17 cellular contexts compared by ENCODE assay signal in genomic region chr2:168429988-168430387, GRCh38. TPM values are rescaled to one million over a fixed set of nuclear protein-coding genes. Genes with fewer than 3 reads are reported as not detected.
A peak's percentile ranks its signal among the peaks of the same experiment; 100 is the strongest.
DNase-seq lines count a peak whose midpoint lies in the region; ATAC-seq, FAIRE-seq and TF ChIP-seq lines count a peak whose summit lies in the region.
"Had no signal": no experiment of that assay in that cellular context is flagged by ENCODE, and none has a peak within 500 bp of the region (broad histone marks: within the 10 kb centered on the region; RNA-seq: fewer than 3 reads in every experiment).

No MANE protein-coding gene starts in this region.

- peak; percentile 68 for ATAC-seq in K562
- ATAC-seq: HCT116 had no signal

- no peaks in the 10 kb centered on the region for H4K20me1 ChIP-seq in K562 (replicated peaks; ENCODE audit: control insufficient read depth, insufficient read depth, low read length)
- no peaks in the 10 kb centered on the region for H4K20me1 ChIP-seq in osteoblast (ENCODE audit: insufficient read depth, low read length)
- H4K20me1 ChIP-seq: BLaER1 had no signal

- H2AFZ ChIP-seq in K562 (ENCODE audit: low read depth, low read length) (peak overlapping the region; percentile 36), osteoblast (ENCODE audit: low read length) (peak overlapping the region; percentile 66)

- intact Hi-C loops in K562 (cut with micrococcal nuclease), result no loop called here
- intact Hi-C loops in activated T-helper 2 cell treated with anti-CD3 and anti-CD28 coated beads, Interferon-gamma antibody, Interleukin-2, Interleukin-4, amounts not matched to agents 10 μg/mL and 5 μg/mL and 100 μg/mL, durations not matched to agents 14 hours and 24 hours and 36 hours (cut with micrococcal nuclease), result no loop called here
- intact Hi-C loops in tibial artery (cut with DNase I; ENCODE audit: low total_unique reads), result no loop called here

- no peaks in the 10 kb centered on the region for H3K27me3 Mint-ChIP-seq in activated T-helper 2 cell treated with anti-CD3 and anti-CD28 coated beads, Interferon-gamma antibody, Interleukin-2, Interleukin-4, amounts not matched to agents 10 μg/mL and 5 μg/mL and 100 μg/mL, durations not matched to agents 14 hours and 24 hours and 36 hours (ENCODE audit: low read depth)

- H3K9me1 ChIP-seq in K562 (ENCODE audit: control insufficient read depth, insufficient read depth, low read length), result no peaks in the 10 kb centered on the region

- H3K9me3 ChIP-seq in K562 (replicated peaks; ENCODE audit: control insufficient read depth, insufficient read depth, low read depth, low read length), result no peaks in the 10 kb centered on the region
- H3K9me3 ChIP-seq in osteoblast (ENCODE audit: low read depth, low read length), result no peaks in the 10 kb centered on the region
- no peaks in the 10 kb centered on the region for H3K9me3 ChIP-seq in tibial artery
- H3K9me3 ChIP-seq: BLaER1, Caco-2 had no signal

- H3K4me3 ChIP-seq in K562, result no peak overlapping the region
- H3K4me3 ChIP-seq in osteoblast (ENCODE audit: insufficient read depth, low read length), result no peak overlapping the region
- no peak overlapping the region for H3K4me3 ChIP-seq in tibial artery
- H3K4me3 ChIP-seq: BLaER1 had no signal

- no TSS peak for BruUV-seq in K562 (replicated peaks; lab: Mats Ljungman, UMichigan)

- TF ChIP-seq RAD21 in K562 (CRISPR knock-in tag; conservative IDR thresholded peaks at IDR 0.05 in 1 of 2, IDR thresholded peaks at IDR 0.05 in 1 of 2), result no peak

- H3K27me3 ChIP-seq in K562 (ENCODE audit: control insufficient read depth in 2 of 2, insufficient read depth in 2 of 2, low read length in 2 of 2) (no peaks in the 10 kb centered on the region; a peak in 1 of 5 replicates), osteoblast (ENCODE audit: insufficient read depth, low read length) (peaks cover 3% of the 10 kb centered on the region), tibial artery (no peaks in the 10 kb centered on the region)
- H3K27me3 ChIP-seq: BLaER1 had no signal

- peaks cover 48% of the 10 kb centered on the region for H3K4me1 Mint-ChIP-seq in activated T-helper 2 cell treated with anti-CD3 and anti-CD28 coated beads, Interferon-gamma antibody, Interleukin-2, Interleukin-4, amounts not matched to agents 10 μg/mL and 5 μg/mL and 100 μg/mL, durations not matched to agents 14 hours and 24 hours and 36 hours (ENCODE audit: low read depth)

- H3K4me1 ChIP-seq in K562 (replicated peaks in 1 of 2; ENCODE audit: control insufficient read depth in 2 of 2, insufficient read depth in 2 of 2, low read length in 2 of 2), result no peaks in the 10 kb centered on the region
- H3K4me1 ChIP-seq in osteoblast (ENCODE audit: insufficient read depth, low read length), result no peaks in the 10 kb centered on the region
- no peaks in the 10 kb centered on the region for H3K4me1 ChIP-seq in tibial artery

- no peak for TF ChIP-seq EP300 in K562 (IDR thresholded peaks at IDR 0.05; ENCODE audit: low read length)

- no peaks in the 10 kb centered on the region for H3K9me3 Mint-ChIP-seq in activated T-helper 2 cell treated with anti-CD3 and anti-CD28 coated beads, Interferon-gamma antibody, Interleukin-2, Interleukin-4, amounts not matched to agents 10 μg/mL and 5 μg/mL and 100 μg/mL, durations not matched to agents 14 hours and 24 hours and 36 hours
- H3K9me3 Mint-ChIP-seq: CD8-positive, alpha-beta memory T cell had no signal

- H3K4me3 Mint-ChIP-seq in activated T-helper 2 cell treated with anti-CD3 and anti-CD28 coated beads, Interferon-gamma antibody, Interleukin-2, Interleukin-4, amounts not matched to agents 10 μg/mL and 5 μg/mL and 100 μg/mL, durations not matched to agents 14 hours and 24 hours and 36 hours (ENCODE audit: low read depth), result no peak overlapping the region
- H3K4me3 Mint-ChIP-seq: CD8-positive, alpha-beta memory T cell; IgD-negative memory B cell had no signal

- TF ChIP-seq POLR2A in K562 (conservative IDR thresholded peaks at IDR 0.05), result no peak

- H3K27ac ChIP-seq in K562 (ENCODE audit: extremely low read depth, low read depth, low read length) (no peak overlapping the region), osteoblast (ENCODE audit: low read depth, low read length) (no peak overlapping the region), tibial artery (no peak overlapping the region)
- H3K27ac ChIP-seq: BLaER1 had no signal

- no peak overlapping the region for H3K9ac ChIP-seq in K562 (ENCODE audit: insufficient read depth in 1 of 2, low read depth in 2 of 2, low read length in 2 of 2)
- H3K9ac ChIP-seq: BLaER1 had no signal

- H3K4me2 ChIP-seq in K562 (ENCODE audit: insufficient read depth, low read length) (peak overlapping the region; percentile 54), osteoblast (ENCODE audit: insufficient read depth, low read length) (peak overlapping the region; percentile 27)
- H3K4me2 ChIP-seq: BLaER1 had no signal

- H3K36me3 ChIP-seq in K562 (ENCODE audit: control insufficient read depth, insufficient read depth, low read length), result no peaks in the 10 kb centered on the region
- H3K36me3 ChIP-seq in osteoblast (ENCODE audit: insufficient read depth, low read length), result no peaks in the 10 kb centered on the region
- no peaks in the 10 kb centered on the region for H3K36me3 ChIP-seq in tibial artery
- H3K36me3 ChIP-seq: BLaER1 had no signal

- DNase-seq in HT1080 (ENCODE audit: low read depth) (peak; percentile 31), NAMALWA (ENCODE audit: low spot score) (peak; percentile 18), K562 (ENCODE audit: extremely low read depth in 1 of 4, low spot score in 3 of 4) (peak in 2 of 4 experiments; percentile 13 to 27), osteoblast (ENCODE audit: insufficient read length, low spot score, missing footprints) (no peak), tibial artery (no peak)
- no peak for DNase-seq in activated T-helper 2 cell treated with anti-CD3 and anti-CD28 coated beads, Interferon-gamma antibody, Interleukin-2, Interleukin-4, amounts not matched to agents 10 μg/mL and 5 μg/mL and 100 μg/mL, durations not matched to agents 14 hours and 24 hours and 36 hours (ENCODE audit: low spot score)
- no peak for DNase-seq in activated effector memory CD4-positive, alpha-beta T cell treated with anti-CD3 and anti-CD28 coated beads, Interleukin-2, amount 50 U/mL, for 16 hours
- DNase-seq: AML-193; Caco-2; CD8-positive, alpha-beta memory T cell; DND-41; GDM1 had no signal

- CTCF ChIA-PET in K562 (lab: Yijun Ruan, JAX; ENCODE audit: low intra/inter-chr PET ratio), result no interaction called here

- TF ChIP-seq CTCF in K562 (IDR thresholded peaks at IDR 0.05 in 2 of 3, conservative IDR thresholded peaks at IDR 0.05 in 1 of 3; ENCODE audit: insufficient read depth in 2 of 3, low read depth in 1 of 3, low read length in 3 of 3) (no peak), osteoblast (IDR thresholded peaks at IDR 0.05; ENCODE audit: extremely low read depth, low read depth, low read length) (no peak), tibial artery (IDR thresholded peaks at IDR 0.05) (no peak)

- FAIRE-seq in K562 (lab: Jason Lieb, UNC), result no peak
- FAIRE-seq: GM19239, H54 had no signal

- in situ Hi-C loops in K562 (cut with MboI), result no loop called here

- POLR2A ChIA-PET in K562 (lab: Yijun Ruan, JAX), result interaction anchor here (0.8 to 1.2 kb wide), 4 partner anchors 10 to 422 kb away, joined by 3 to 4 read pairs (median 3); no protein-coding TSS in a partner anchor

- H3K79me2 ChIP-seq in K562 (ENCODE audit: control insufficient read depth, insufficient read depth, low read length), result no peaks in the 10 kb centered on the region
- no peaks in the 10 kb centered on the region for H3K79me2 ChIP-seq in osteoblast (ENCODE audit: insufficient read depth, low read length)

- WGBS in K562 (ENCODE audit: insufficient coverage, low coverage, missing lambda C conversion rate), result 5% methylated on average over 6 of the region's 6 CpGs

- no peaks in the 10 kb centered on the region for H3K36me3 Mint-ChIP-seq in activated T-helper 2 cell treated with anti-CD3 and anti-CD28 coated beads, Interferon-gamma antibody, Interleukin-2, Interleukin-4, amounts not matched to agents 10 μg/mL and 5 μg/mL and 100 μg/mL, durations not matched to agents 14 hours and 24 hours and 36 hours (ENCODE audit: low read depth)
- H3K36me3 Mint-ChIP-seq: IgD-negative memory B cell had no signal

- no peak overlapping the region for H3K27ac Mint-ChIP-seq in activated T-helper 2 cell treated with anti-CD3 and anti-CD28 coated beads, Interferon-gamma antibody, Interleukin-2, Interleukin-4, amounts not matched to agents 10 μg/mL and 5 μg/mL and 100 μg/mL, durations not matched to agents 14 hours and 24 hours and 36 hours
- H3K27ac Mint-ChIP-seq: CD8-positive, alpha-beta memory T cell; IgD-negative memory B cell had no signal

TF ChIP-seq in K562, 482 proteins besides CTCF, POLR2A, EP300 and RAD21 (continues in another document):
- no peak for TF ChIP-seq ZNF586 (CRISPR knock-in tag; conservative IDR thresholded peaks at IDR 0.05)

RNA-seq across cellular contexts. Expression of gene CERS6, which starts 26.1 kb away (rescaled TPM):
- total RNA-seq in HT1080 (2014; rRNA removed; shearing (Covaris generic)), result 20.6 and 24.3 TPM in 2 replicates
- polyA plus RNA-seq in HT1080 (2015; cell fraction: cytosol; rRNA removed), result 15.3 and 19.2 TPM in 2 replicates
- 13.4 and 13.7 TPM in 2 replicates for polyA plus RNA-seq in HT1080 (2015; cell fraction: nucleus; rRNA removed)
- total RNA-seq in K562 (2011; cell fraction: chromatin; rRNA removed; ENCODE audit: low replicate concordance), result 2.8 and 5.7 TPM in 2 replicates
- total RNA-seq in K562 (2011; cell fraction: nucleolus; rRNA removed), result 2.3 and 2.9 TPM in 2 replicates
- 4.5 and 7.3 TPM in 2 replicates for total RNA-seq in K562 (2011; cell fraction: nucleoplasm; rRNA removed)
- total RNA-seq in K562 (2014; rRNA removed) (11.4 and 12.1 TPM in 2 replicates), K562 (2014; rRNA removed; fragmentation: Illumina TruSeq; extraction: Trizol) (13.6 and 14.5 TPM in 2 replicates), K562 (2015; rRNA removed; fragmentation: Illumina TruSeq; extraction: Trizol) (12.4 and 12.8 TPM in 2 replicates), K562 (2021) (11.5 and 11.8 TPM in 2 replicates), osteoblast (21.8 and 23.9 TPM in 2 replicates)
- polyA plus RNA-seq in K562 (2011; rRNA removed) (1.9 and 6.8 TPM in 2 replicates), K562 (2014; fragmentation: Illumina TruSeq; extraction: Trizol) (10.9 and 13.4 TPM in 2 replicates), K562 (2014; fragmentation: Nextera tagmentation; extraction: Ambion mirVana) (1 to 10 TPM; 1.6 to 2.3 TPM), K562 (2014; rRNA removed) (6.0 and 6.5 TPM in 2 replicates)
- 0.61 and 4.4 TPM in 2 replicates for polyA plus RNA-seq in K562 (2011; cell fraction: cytosol; rRNA removed)
- 1.4 and 5.3 TPM in 2 replicates for polyA plus RNA-seq in K562 (2011; cell fraction: nucleus; rRNA removed)
- 7.8 and 8.4 TPM in 2 replicates for polyA plus RNA-seq in K562 (2012)
- polyA minus RNA-seq in K562 (2011; rRNA and poly(A)+ RNA removed), result 4.6 and 16.3 TPM in 2 replicates
- polyA minus RNA-seq in K562 (2011; cell fraction: cytosol; rRNA and poly(A)+ RNA removed), result 2.9 and 8.6 TPM in 2 replicates
- 2.2 and 12.4 TPM in 2 replicates for polyA minus RNA-seq in K562 (2011; cell fraction: nucleus; rRNA and poly(A)+ RNA removed)
- 21.5 and 22.4 TPM in 2 replicates for total RNA-seq in activated T-helper 2 cell treated with anti-CD3 and anti-CD28 coated beads, Interferon-gamma antibody, Interleukin-2, Interleukin-4, amounts not matched to agents 10 μg/mL and 5 μg/mL and 100 μg/mL, durations not matched to agents 14 hours and 24 hours and 36 hours

Comparison
In these comparisons a context has a peak if more than half of its experiments do, and no peak if none do; other contexts are left out.
1. DNase-seq: peak in HT1080 (single experiment) and NAMALWA (single experiment); none in osteoblast (single experiment), activated T-helper 2 cell treated with anti-CD3 and anti-CD28 coated beads, Interferon-gamma antibody, Interleukin-2, Interleukin-4, amounts not matched to agents 10 μg/mL and 5 μg/mL and 100 μg/mL, durations not matched to agents 14 hours and 24 hours and 36 hours (single experiment), tibial artery (0 of 2) and activated effector memory CD4-positive, alpha-beta T cell treated with anti-CD3 and anti-CD28 coated beads, Interleukin-2, amount 50 U/mL, for 16 hours (single experiment).